In genomic region chr13:77215543-77215942, GRCh38 we compare ENCODE assay signal across 25 cellular contexts.
"Had no signal": no experiment of that assay in that cellular context is flagged by ENCODE, and none has a peak within 500 bp of the region (broad histone marks: within the 10 kb centered on the region; RNA-seq: fewer than 3 reads in every experiment).

No MANE protein-coding gene starts in this region.

- H3K36me3 ChIP-seq: WERI-Rb-1 had no signal

- ATAC-seq: activated CD4-positive, CD25-positive, alpha-beta regulatory T cell treated with anti-CD3 and anti-CD28 coated beads, Interleukin-2, amount 50 U/mL, for 24 hours; activated CD8-positive, alpha-beta memory T cell treated with anti-CD3 and anti-CD28 coated beads, Interleukin-2, amount 10 ng/mL, durations not matched to agents 7 days and 5 days; body of pancreas; Panc1; Right ventricle myocardium inferior; T-cell had no signal

- H3K4me3 Mint-ChIP-seq: activated CD8-positive, alpha-beta memory T cell treated with anti-CD3 and anti-CD28 coated beads, Interleukin-2, amount 10 ng/mL, durations not matched to agents 7 days and 5 days; T-cell had no signal

- H3K4me3 ChIP-seq: ascending aorta, body of pancreas, SK-N-MC had no signal

- DNase-seq: activated CD4-positive, alpha-beta T cell treated with anti-CD3 and anti-CD28 coated beads for 4 hours; activated CD8-positive, alpha-beta memory T cell treated with anti-CD3 and anti-CD28 coated beads, Interleukin-2, amount 10 ng/mL, durations not matched to agents 7 days and 5 days; activated effector memory CD4-positive, alpha-beta T cell treated with Interleukin-2 at 50 U/mL for 16 hours; activated naive CD4-positive, alpha-beta T cell; amniotic stem cell; body of pancreas; central memory CD4-positive, alpha-beta T cell; Kasumi-1; KBM-7; NCI-H1105 treated with DMSO at 0.1 percent for 48 hours; NCI-H1436 treated with DMSO at 0.1 percent for 48 hours; NCI-H187; NCI-H2081; NCI-H510A treated with DMSO at 0.1 percent for 48 hours; NCI-H69; NK-92 treated with Interleukin-12 subunit alpha and Interleukin-12 subunit beta, amount 100 ng/mL, for 24 hours; OCI-M1; RPMI8226; T-cell; WERI-Rb-1 had no signal

- H3K27ac Mint-ChIP-seq: activated CD8-positive, alpha-beta memory T cell treated with anti-CD3 and anti-CD28 coated beads, Interleukin-2, amount 10 ng/mL, durations not matched to agents 7 days and 5 days had no signal

- H3K9me3 Mint-ChIP-seq: T-cell had no signal

- H3K4me1 Mint-ChIP-seq: activated CD8-positive, alpha-beta memory T cell treated with anti-CD3 and anti-CD28 coated beads, Interleukin-2, amount 10 ng/mL, durations not matched to agents 7 days and 5 days had no signal

- H3K27me3 Mint-ChIP-seq: activated CD8-positive, alpha-beta memory T cell treated with anti-CD3 and anti-CD28 coated beads, Interleukin-2, amount 10 ng/mL, durations not matched to agents 7 days and 5 days; T-cell had no signal

- H3K4me1 ChIP-seq: ascending aorta, body of pancreas had no signal

- H3K9me3 ChIP-seq: ascending aorta, body of pancreas had no signal

- H3K27ac ChIP-seq: ascending aorta, body of pancreas, SK-N-MC, WERI-Rb-1 had no signal
